ENCODE assay signal across 13 cellular contexts in genomic region chr17:82545071-82545462, GRCh38. TPM values are rescaled to one million over a fixed set of nuclear protein-coding genes. Genes with fewer than 3 reads are reported as not detected.
DNase-seq lines count a peak whose midpoint lies in the region; ATAC-seq and TF ChIP-seq lines count a peak whose summit lies in the region.
"Had no signal": no experiment of that assay in that cellular context is flagged by ENCODE, and none has a peak within 500 bp of the region (broad histone marks: within the 10 kb centered on the region; RNA-seq: fewer than 3 reads in every experiment).

No MANE protein-coding gene starts in this region.

- no peaks in the 10 kb centered on the region for H3K9me3 Mint-ChIP-seq in activated T-helper 1 cell treated with anti-CD3 and anti-CD28 coated beads, Interleukin-12 subunit alpha, Interleukin-12 subunit beta, Interleukin-2, Interleukin-4 antibody, amounts not matched to agents 30 ng/mL and 10 ng/mL and 1 ng/mL, durations not matched to agents 14 hours and 24 hours and 36 hours

- no peak overlapping the region for H3K27ac Mint-ChIP-seq in activated T-helper 1 cell treated with anti-CD3 and anti-CD28 coated beads, Interleukin-12 subunit alpha, Interleukin-12 subunit beta, Interleukin-2, Interleukin-4 antibody, amounts not matched to agents 30 ng/mL and 10 ng/mL and 1 ng/mL, durations not matched to agents 14 hours and 24 hours and 36 hours

- DNase-seq in choroid plexus epithelial cell (ENCODE audit: low read depth) (peak; percentile 72), iris pigment epithelial cell (ENCODE audit: low read depth) (peak; percentile 42), stomach (no peak), lower leg skin (ENCODE audit: low spot score in 2 of 2) (no peak)
- DNase-seq in activated T-helper 1 cell treated with anti-CD3 and anti-CD28 coated beads, Interleukin-12 subunit alpha, Interleukin-12 subunit beta, Interleukin-2, Interleukin-4 antibody, amounts not matched to agents 30 ng/mL and 10 ng/mL and 1 ng/mL, durations not matched to agents 14 hours and 24 hours and 36 hours (ENCODE audit: low spot score), result no peak
- no peak for DNase-seq in stimulated activated CD8-positive, alpha-beta memory T cell treated with anti-CD3 and anti-CD28 coated beads, Interleukin-4, amount 100 ng/mL, for 48 hours
- DNase-seq: activated CD4-positive, alpha-beta T cell treated with anti-CD3 and anti-CD28 coated beads for 1 hour; activated T-cell treated with anti-CD3 and anti-CD28 coated beads, Interleukin-2, amount 50 U/mL, for 1 hour; DMS 273 treated with DMSO at 0.1 percent for 48 hours; SW 1271 had no signal

- no peak for TF ChIP-seq CTCF in HEK293 (tag by site-specific recombination; IDR thresholded peaks at IDR 0.05)
- TF ChIP-seq CTCF in choroid plexus epithelial cell (conservative IDR thresholded peaks at IDR 0.05; ENCODE audit: low read depth, low read length), result no peak
- no peak for TF ChIP-seq CTCF in stomach (IDR thresholded peaks at IDR 0.05)
- TF ChIP-seq CTCF in lower leg skin (IDR thresholded peaks at IDR 0.05), result no peak

- peaks cover 0 to 3% of the 10 kb centered on the region in 2 experiments; a peak in 1 of 3 replicates for H3K36me3 ChIP-seq in HEK293 (ENCODE audit: control insufficient read depth in 2 of 2, insufficient read depth in 1 of 2, low read length in 2 of 2)
- H3K36me3 ChIP-seq in stomach, result no peaks in the 10 kb centered on the region
- H3K36me3 ChIP-seq: thyroid gland had no signal

- WGBS in stomach, 5 donors, result 59 to 84% (median 75%) methylated on average over 8 of the region's 8 CpGs
- WGBS in lower leg skin, 2 donors, result 58 to 64% methylated on average over 8 of the region's 8 CpGs

- POLR2A ChIA-PET in HEK293 (lab: Yijun Ruan, JAX), result interaction anchor here (2.3 kb wide), 1 partner anchor 26 kb away, joined by 8 read pairs; the partner anchor contains the start of gene FOXK2

- H3K4me1 Mint-ChIP-seq in activated T-helper 1 cell treated with anti-CD3 and anti-CD28 coated beads, Interleukin-12 subunit alpha, Interleukin-12 subunit beta, Interleukin-2, Interleukin-4 antibody, amounts not matched to agents 30 ng/mL and 10 ng/mL and 1 ng/mL, durations not matched to agents 14 hours and 24 hours and 36 hours (ENCODE audit: low read depth), result peaks cover 30% of the 10 kb centered on the region

- peaks cover 31% of the 10 kb centered on the region for H3K4me1 ChIP-seq in HEK293 (ENCODE audit: control insufficient read depth, insufficient read depth, low read length)
- H3K4me1 ChIP-seq in stomach, result peaks cover 15 to 87% (median 46%) of the 10 kb centered on the region in 4 donors

- peak; percentile 68 for TF ChIP-seq EP300 in stomach (IDR thresholded peaks at IDR 0.05)

- intact Hi-C loops in stomach (cut with DNase I; ENCODE audit: low total_unique reads), result no loop called here
- intact Hi-C loops in lower leg skin (cut with DNase I; ENCODE audit: low total_unique reads), result no loop called here
- intact Hi-C loops in activated T-helper 1 cell treated with anti-CD3 and anti-CD28 coated beads, Interleukin-12 subunit alpha, Interleukin-12 subunit beta, Interleukin-2, Interleukin-4 antibody, amounts not matched to agents 30 ng/mL and 10 ng/mL and 1 ng/mL, durations not matched to agents 14 hours and 24 hours and 36 hours (cut with micrococcal nuclease), result no loop called here

- H3K4me3 ChIP-seq in HEK293 (ENCODE audit: low read depth, low read length) (no peak overlapping the region), choroid plexus epithelial cell (ENCODE audit: low read depth, low read length) (peak overlapping the region; percentile 15), stomach (peak overlapping the region in 2 of 4 donors; percentile 8 to 26), lower leg skin (ENCODE audit: low read depth, poor library complexity, severe bottlenecking) (no peak overlapping the region)
- H3K4me3 ChIP-seq: thyroid gland had no signal

- peak overlapping the region; percentile 20; the same call in 1 of the 2 replicates for H3K27ac ChIP-seq in HEK293 (ENCODE audit: extremely low read depth, low read depth, low read length)
- peak overlapping the region in 4 of 5 donors; percentile 42 to 87 (median 54) for H3K27ac ChIP-seq in stomach

- H3K36me3 Mint-ChIP-seq in activated T-helper 1 cell treated with anti-CD3 and anti-CD28 coated beads, Interleukin-12 subunit alpha, Interleukin-12 subunit beta, Interleukin-2, Interleukin-4 antibody, amounts not matched to agents 30 ng/mL and 10 ng/mL and 1 ng/mL, durations not matched to agents 14 hours and 24 hours and 36 hours (ENCODE audit: low read depth), result peaks cover 8% of the 10 kb centered on the region

- H3K9me3 ChIP-seq in HEK293 (ENCODE audit: control insufficient read depth, insufficient read depth, low read depth, low read length) (no peaks in the 10 kb centered on the region), stomach (no peaks in the 10 kb centered on the region)
- H3K9me3 ChIP-seq: thyroid gland had no signal

- CTCF ChIA-PET in HEK293 (lab: Yijun Ruan, JAX), result interaction anchor here (0.6 to 1.8 kb wide), 4 partner anchors 8 to 62 kb away, joined by 3 to 18 read pairs (median 4); no protein-coding TSS in a partner anchor

- no peak for ATAC-seq in HG03521 (IDR thresholded peaks at IDR 0.05; ENCODE audit: unreplicated experiment)

- no peak overlapping the region for H3K4me3 Mint-ChIP-seq in activated T-helper 1 cell treated with anti-CD3 and anti-CD28 coated beads, Interleukin-12 subunit alpha, Interleukin-12 subunit beta, Interleukin-2, Interleukin-4 antibody, amounts not matched to agents 30 ng/mL and 10 ng/mL and 1 ng/mL, durations not matched to agents 14 hours and 24 hours and 36 hours

- no peak for TF ChIP-seq POLR2A in stomach (IDR thresholded peaks at IDR 0.05)
- no peak for TF ChIP-seq POLR2A in lower leg skin (IDR thresholded peaks at IDR 0.05)

- H3K27me3 ChIP-seq in stomach, result no peaks in the 10 kb centered on the region
- H3K27me3 ChIP-seq: thyroid gland had no signal

- no peaks in the 10 kb centered on the region for H3K27me3 Mint-ChIP-seq in activated T-helper 1 cell treated with anti-CD3 and anti-CD28 coated beads, Interleukin-12 subunit alpha, Interleukin-12 subunit beta, Interleukin-2, Interleukin-4 antibody, amounts not matched to agents 30 ng/mL and 10 ng/mL and 1 ng/mL, durations not matched to agents 14 hours and 24 hours and 36 hours (ENCODE audit: insufficient read depth)

TF ChIP-seq in HEK293, 187 proteins besides CTCF, POLR2A, EP300 and RAD21 (continues in another document):
- no peak for TF ChIP-seq ZNF175 (tag by site-specific recombination; IDR thresholded peaks at IDR 0.05)
- no peak for TF ChIP-seq MZF1 (tag by site-specific recombination; IDR thresholded peaks at IDR 0.05; ENCODE audit: borderline replicate concordance)
- TF ChIP-seq OVOL3 (tag by site-specific recombination; IDR thresholded peaks at IDR 0.05), result no peak
- TF ChIP-seq, protein P1, sequence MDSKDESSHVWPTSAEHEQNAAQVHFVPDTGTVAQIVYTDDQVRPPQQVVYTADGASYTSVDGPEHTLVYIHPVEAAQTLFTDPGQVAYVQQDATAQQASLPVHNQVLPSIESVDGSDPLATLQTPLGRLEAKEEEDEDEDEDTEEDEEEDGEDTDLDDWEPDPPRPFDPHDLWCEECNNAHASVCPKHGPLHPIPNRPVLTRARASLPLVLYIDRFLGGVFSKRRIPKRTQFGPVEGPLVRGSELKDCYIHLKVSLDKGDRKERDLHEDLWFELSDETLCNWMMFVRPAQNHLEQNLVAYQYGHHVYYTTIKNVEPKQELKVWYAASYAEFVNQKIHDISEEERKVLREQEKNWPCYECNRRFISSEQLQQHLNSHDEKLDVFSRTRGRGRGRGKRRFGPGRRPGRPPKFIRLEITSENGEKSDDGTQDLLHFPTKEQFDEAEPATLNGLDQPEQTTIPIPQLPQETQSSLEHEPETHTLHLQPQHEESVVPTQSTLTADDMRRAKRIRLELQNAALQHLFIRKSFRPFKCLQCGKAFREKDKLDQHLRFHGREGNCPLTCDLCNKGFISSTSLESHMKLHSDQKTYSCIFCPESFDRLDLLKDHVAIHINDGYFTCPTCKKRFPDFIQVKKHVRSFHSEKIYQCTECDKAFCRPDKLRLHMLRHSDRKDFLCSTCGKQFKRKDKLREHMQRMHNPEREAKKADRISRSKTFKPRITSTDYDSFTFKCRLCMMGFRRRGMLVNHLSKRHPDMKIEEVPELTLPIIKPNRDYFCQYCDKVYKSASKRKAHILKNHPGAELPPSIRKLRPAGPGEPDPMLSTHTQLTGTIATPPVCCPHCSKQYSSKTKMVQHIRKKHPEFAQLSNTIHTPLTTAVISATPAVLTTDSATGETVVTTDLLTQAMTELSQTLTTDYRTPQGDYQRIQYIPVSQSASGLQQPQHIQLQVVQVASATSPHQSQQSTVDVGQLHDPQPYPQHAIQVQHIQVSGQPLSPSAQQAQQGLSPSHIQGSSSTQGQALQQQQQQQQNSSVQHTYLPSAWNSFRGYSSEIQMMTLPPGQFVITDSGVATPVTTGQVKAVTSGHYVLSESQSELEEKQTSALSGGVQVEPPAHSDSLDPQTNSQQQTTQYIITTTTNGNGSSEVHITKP (tag by site-specific recombination; IDR thresholded peaks at IDR 0.05), result 0 out of 2 replicates have a peak, but pooled peaks have one; percentile 49
- TF ChIP-seq, protein P2, sequence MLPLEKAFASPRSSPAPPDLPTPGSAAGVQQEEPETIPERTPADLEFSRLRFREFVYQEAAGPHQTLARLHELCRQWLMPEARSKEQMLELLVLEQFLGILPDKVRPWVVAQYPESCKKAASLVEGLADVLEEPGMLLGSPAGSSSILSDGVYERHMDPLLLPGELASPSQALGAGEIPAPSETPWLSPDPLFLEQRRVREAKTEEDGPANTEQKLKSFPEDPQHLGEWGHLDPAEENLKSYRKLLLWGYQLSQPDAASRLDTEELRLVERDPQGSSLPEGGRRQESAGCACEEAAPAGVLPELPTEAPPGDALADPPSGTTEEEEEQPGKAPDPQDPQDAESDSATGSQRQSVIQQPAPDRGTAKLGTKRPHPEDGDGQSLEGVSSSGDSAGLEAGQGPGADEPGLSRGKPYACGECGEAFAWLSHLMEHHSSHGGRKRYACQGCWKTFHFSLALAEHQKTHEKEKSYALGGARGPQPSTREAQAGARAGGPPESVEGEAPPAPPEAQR (tag by site-specific recombination; IDR thresholded peaks at IDR 0.05), result no peak
- no peak for TF ChIP-seq ZNF16 (tag by site-specific recombination; IDR thresholded peaks at IDR 0.05; ENCODE audit: low read depth)

RNA-seq across cellular contexts. Expression of gene FOXK2, which starts 25.5 kb away (rescaled TPM):
- total RNA-seq in stomach (10 to 100 TPM; 31.7 to 71.8 (median 36.7) TPM), lower leg skin (10 to 100 TPM; 40.4 to 76.7 (median 52.4) TPM)
- polyA plus RNA-seq in stomach, result 10 to 100 TPM; 12.8 to 15.6 (median 15.0) TPM
- 97.7 and 98.1 TPM in 2 replicates for total RNA-seq in activated T-helper 1 cell treated with anti-CD3 and anti-CD28 coated beads, Interleukin-12 subunit alpha, Interleukin-12 subunit beta, Interleukin-2, Interleukin-4 antibody, amounts not matched to agents 30 ng/mL and 10 ng/mL and 1 ng/mL, durations not matched to agents 14 hours and 24 hours and 36 hours

Comparison
In these comparisons a context has a peak if more than half of its experiments do, and no peak if none do; other contexts are left out.
1. DNase-seq: peak in choroid plexus epithelial cell (single experiment) and iris pigment epithelial cell (single experiment); none in stomach (single experiment), lower leg skin (0 of 2), activated T-helper 1 cell treated with anti-CD3 and anti-CD28 coated beads, Interleukin-12 subunit alpha, Interleukin-12 subunit beta, Interleukin-2, Interleukin-4 antibody, amounts not matched to agents 30 ng/mL and 10 ng/mL and 1 ng/mL, durations not matched to agents 14 hours and 24 hours and 36 hours (single experiment) and stimulated activated CD8-positive, alpha-beta memory T cell treated with anti-CD3 and anti-CD28 coated beads, Interleukin-4, amount 100 ng/mL, for 48 hours (single experiment).